8 cellular contexts compared by ENCODE assay signal in the genomic region with DNA sequence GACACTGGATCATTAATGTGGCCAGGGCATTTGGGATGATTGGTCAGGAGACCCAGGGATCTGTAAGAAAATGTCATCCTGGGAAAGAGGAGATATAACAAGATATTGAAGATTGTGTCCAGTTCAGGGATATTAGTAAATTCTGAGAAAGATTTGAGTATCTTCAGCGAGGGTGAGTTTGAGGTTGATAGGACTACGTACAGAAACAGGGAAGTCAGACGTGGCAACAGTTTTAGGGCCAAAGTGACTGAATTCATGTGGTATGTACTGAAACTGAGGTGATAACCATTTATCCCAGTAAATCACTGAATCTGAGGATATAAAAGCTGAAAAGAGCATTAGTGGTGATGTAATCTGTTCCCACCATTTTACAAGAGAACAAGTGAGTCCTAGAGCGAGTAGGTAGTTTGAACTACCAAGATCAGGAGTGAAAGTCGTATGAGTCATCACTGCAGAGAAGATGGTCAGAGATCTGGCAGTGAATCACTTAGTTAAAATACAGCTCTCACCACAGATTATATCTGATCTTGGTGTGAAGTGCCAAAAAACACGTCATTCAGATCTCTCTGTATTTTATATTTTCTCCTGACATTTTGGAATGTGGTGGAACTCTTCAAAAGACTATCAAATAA.
DNase-seq lines count a peak whose midpoint lies in the region; ATAC-seq and TF ChIP-seq lines count a peak whose summit lies in the region.

No MANE protein-coding gene starts in this region.

- peaks cover 0 to 3% of the 10 kb centered on the region in 2 donors for H3K4me1 ChIP-seq in ascending aorta

- H3K27ac ChIP-seq in ascending aorta = peak overlapping the region in 1 of 2 donors; percentile 42

- DNase-seq in AG04449 (ENCODE audit: low read depth, low spot score) = peak; percentile 96
- no peak for DNase-seq in left ventricle myocardium superior
- DNase-seq in ascending aorta (ENCODE audit: low spot score in 2 of 2) = no peak
- no peak for DNase-seq in NCI-H1105 (lab: John Stamatoyannopoulos, UW)
- DNase-seq in D341Med (ENCODE audit: low spot score) = no peak

- no peak for TF ChIP-seq CTCF in AG04449 (IDR thresholded peaks at IDR 0.05; ENCODE audit: insufficient read depth, low read length, missing control alignments)
- no peak for TF ChIP-seq CTCF in ascending aorta (IDR thresholded peaks at IDR 0.05)

- no peaks in the 10 kb centered on the region for H3K9me3 ChIP-seq in ascending aorta

- CTCF ChIA-PET in AG04449 (lab: Yijun Ruan, JAX) = interaction anchor here (1.4 kb wide), 1 partner anchor 218 kb away, joined by 3 read pairs; no protein-coding TSS in a partner anchor

- ATAC-seq in GM19023 (IDR thresholded peaks at IDR 0.05; ENCODE audit: unreplicated experiment) (peak; percentile 98), HG03060 (IDR thresholded peaks at IDR 0.05; ENCODE audit: low read depth, unreplicated experiment) (peak; percentile 100), left ventricle myocardium superior (peak; percentile 61)

- H3K4me3 ChIP-seq in AG04449 (ENCODE audit: low read depth, low read length) = no peak overlapping the region
- H3K4me3 ChIP-seq in ascending aorta = no peak overlapping the region

- H3K36me3 ChIP-seq in ascending aorta = no peaks in the 10 kb centered on the region

- intact Hi-C loops in left ventricle myocardium superior (cut with micrococcal nuclease) (no loop called here), ascending aorta (cut with DNase I) (no loop called here)

- H3K27me3 ChIP-seq in ascending aorta = no peaks in the 10 kb centered on the region

- POLR2A ChIA-PET in AG04449 (lab: Yijun Ruan, JAX) = interaction anchor here (1.0 to 1.2 kb wide), 2 partner anchors 8 to 209 kb away, joined by 3 to 6 read pairs; no protein-coding TSS in a partner anchor

TF ChIP-seq in PFSK-1, 5 proteins besides CTCF, POLR2A, EP300 and RAD21:
- TF ChIP-seq SIN3A (IDR thresholded peaks at IDR 0.05; ENCODE audit: borderline replicate concordance, insufficient read depth, low read length) = no peak
- no peak for TF ChIP-seq TAF1 (IDR thresholded peaks at IDR 0.05; ENCODE audit: borderline replicate concordance, insufficient read depth, low read length)
- 0 out of 2 replicates have a peak, but pooled peaks have one; percentile 19 for TF ChIP-seq POLR2AphosphoS5 (IDR thresholded peaks at IDR 0.05; ENCODE audit: low read depth, low read length)
- no peak for TF ChIP-seq FOXP2 (optimal IDR thresholded peaks at IDR 0.05; ENCODE audit: borderline replicate concordance, extremely low read depth, extremely low read length, insufficient read depth)
- TF ChIP-seq, protein P1, sequence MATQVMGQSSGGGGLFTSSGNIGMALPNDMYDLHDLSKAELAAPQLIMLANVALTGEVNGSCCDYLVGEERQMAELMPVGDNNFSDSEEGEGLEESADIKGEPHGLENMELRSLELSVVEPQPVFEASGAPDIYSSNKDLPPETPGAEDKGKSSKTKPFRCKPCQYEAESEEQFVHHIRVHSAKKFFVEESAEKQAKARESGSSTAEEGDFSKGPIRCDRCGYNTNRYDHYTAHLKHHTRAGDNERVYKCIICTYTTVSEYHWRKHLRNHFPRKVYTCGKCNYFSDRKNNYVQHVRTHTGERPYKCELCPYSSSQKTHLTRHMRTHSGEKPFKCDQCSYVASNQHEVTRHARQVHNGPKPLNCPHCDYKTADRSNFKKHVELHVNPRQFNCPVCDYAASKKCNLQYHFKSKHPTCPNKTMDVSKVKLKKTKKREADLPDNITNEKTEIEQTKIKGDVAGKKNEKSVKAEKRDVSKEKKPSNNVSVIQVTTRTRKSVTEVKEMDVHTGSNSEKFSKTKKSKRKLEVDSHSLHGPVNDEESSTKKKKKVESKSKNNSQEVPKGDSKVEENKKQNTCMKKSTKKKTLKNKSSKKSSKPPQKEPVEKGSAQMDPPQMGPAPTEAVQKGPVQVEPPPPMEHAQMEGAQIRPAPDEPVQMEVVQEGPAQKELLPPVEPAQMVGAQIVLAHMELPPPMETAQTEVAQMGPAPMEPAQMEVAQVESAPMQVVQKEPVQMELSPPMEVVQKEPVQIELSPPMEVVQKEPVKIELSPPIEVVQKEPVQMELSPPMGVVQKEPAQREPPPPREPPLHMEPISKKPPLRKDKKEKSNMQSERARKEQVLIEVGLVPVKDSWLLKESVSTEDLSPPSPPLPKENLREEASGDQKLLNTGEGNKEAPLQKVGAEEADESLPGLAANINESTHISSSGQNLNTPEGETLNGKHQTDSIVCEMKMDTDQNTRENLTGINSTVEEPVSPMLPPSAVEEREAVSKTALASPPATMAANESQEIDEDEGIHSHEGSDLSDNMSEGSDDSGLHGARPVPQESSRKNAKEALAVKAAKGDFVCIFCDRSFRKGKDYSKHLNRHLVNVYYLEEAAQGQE (IDR thresholded peaks at IDR 0.05; ENCODE audit: insufficient read depth in 1 of 2, low read depth in 2 of 2, low read length in 2 of 2) = no peak
TF ChIP-seq in PFSK-1: peak in this region for 1.
